Comparison of ENCODE assay signal across 10 cellular contexts in genomic region chr5:145680169-145680568, GRCh38.
DNase-seq lines count a peak whose midpoint lies in the region; ATAC-seq and TF ChIP-seq lines count a peak whose summit lies in the region.
"Had no signal": no experiment of that assay in that cellular context is flagged by ENCODE, and none has a peak within 500 bp of the region (broad histone marks: within the 10 kb centered on the region; RNA-seq: fewer than 3 reads in every experiment).

No MANE protein-coding gene starts in this region.

- peak; percentile 20 for TF ChIP-seq CTCF in AG10803 (conservative IDR thresholded peaks at IDR 0.05; ENCODE audit: low read length)

- in situ Hi-C loops in SK-MEL-5 (cut with HindIII; ENCODE audit: low pct_unique_long_range_greater_than_20kb, low sequenced_read_pairs) = no loop called here

- no peaks in the 10 kb centered on the region for H3K9me3 ChIP-seq in iPS DF 6.9 (ENCODE audit: control insufficient read depth, insufficient read depth, low read length)

- DNase-seq in AG10803 (ENCODE audit: low read depth) (no peak), SK-MEL-5 (ENCODE audit: low read depth, low spot score) (peak; percentile 49), iPS DF 6.9 (ENCODE audit: low read depth, low spot score) (peak; percentile 31), posterior vena cava (ENCODE audit: low spot score) (no peak), sciatic nerve (ENCODE audit: low spot score) (no peak)
- DNase-seq in activated CD4-positive, CD25-positive, alpha-beta regulatory T cell (lab: John Stamatoyannopoulos, UW) = no peak
- DNase-seq: cortex of kidney, NCI-H524 had no signal

- intact Hi-C loops in posterior vena cava (cut with DNase I) = loop anchor here in 1 of 2 donors (10.0 kb wide), 1 partner anchor 1265 kb away; no protein-coding TSS in a partner anchor
- intact Hi-C loops in sciatic nerve (cut with DNase I) = loop anchor here (10.0 kb wide), 1 partner anchor 155 kb away; the partner anchor contains the start of gene PRELID2

- no peaks in the 10 kb centered on the region for H3K4me1 ChIP-seq in iPS DF 6.9 (ENCODE audit: control insufficient read depth, insufficient read depth, low read length)

- H3K27me3 ChIP-seq in iPS DF 6.9 (ENCODE audit: control insufficient read depth, insufficient read depth, low read length) = no peaks in the 10 kb centered on the region

- H3K27ac ChIP-seq in iPS DF 6.9 (ENCODE audit: low read length) = no peak overlapping the region

- ATAC-seq in GM19351 (IDR thresholded peaks at IDR 0.05; ENCODE audit: unreplicated experiment) (peak; percentile 31), GM21737 (IDR thresholded peaks at IDR 0.05; ENCODE audit: unreplicated experiment) (no peak), sciatic nerve (no peak)

- no peaks in the 10 kb centered on the region for H3K36me3 ChIP-seq in iPS DF 6.9 (ENCODE audit: control insufficient read depth, insufficient read depth, low read length)

- H3K4me3 ChIP-seq in AG10803 (ENCODE audit: low read length) = no peak overlapping the region
- no peak overlapping the region for H3K4me3 ChIP-seq in iPS DF 6.9 (ENCODE audit: low read length)

Comparison
In these comparisons a context has a peak if more than half of its experiments do, and no peak if none do; other contexts are left out.
1. DNase-seq: peak in SK-MEL-5 (single experiment) and iPS DF 6.9 (single experiment); none in AG10803 (single experiment), posterior vena cava (single experiment), sciatic nerve (single experiment) and activated CD4-positive, CD25-positive, alpha-beta regulatory T cell (0 of 4).